In genomic region chr7:148262721-148263229, GRCh38 we compare ENCODE assay signal across 2 cellular contexts.
A peak's percentile ranks its signal among the peaks of the same experiment; 100 is the strongest.
TF ChIP-seq lines count a peak whose summit lies in the region.

No MANE protein-coding gene starts in this region.

TF ChIP-seq in HCT116, 20 proteins besides CTCF, POLR2A, EP300 and RAD21 (continued from another document):
- TF ChIP-seq MAX (IDR thresholded peaks at IDR 0.05) (no peak), ZFX (IDR thresholded peaks at IDR 0.05) (no peak), SIN3A (IDR thresholded peaks at IDR 0.05; ENCODE audit: low read depth) (no peak), EZH2 (IDR thresholded peaks at IDR 0.05) (no peak)
- TF ChIP-seq, protein P1, sequence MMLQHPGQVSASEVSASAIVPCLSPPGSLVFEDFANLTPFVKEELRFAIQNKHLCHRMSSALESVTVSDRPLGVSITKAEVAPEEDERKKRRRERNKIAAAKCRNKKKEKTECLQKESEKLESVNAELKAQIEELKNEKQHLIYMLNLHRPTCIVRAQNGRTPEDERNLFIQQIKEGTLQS (IDR thresholded peaks at IDR 0.05) = no peak

TF ChIP-seq in GM12878, 131 proteins besides CTCF, POLR2A, EP300 and RAD21 (continued from another document):
- TF ChIP-seq BHLHE40 (IDR thresholded peaks at IDR 0.05; ENCODE audit: borderline replicate concordance in 1 of 2, low read depth in 2 of 2, low read length in 1 of 2) (peak; percentile 16 to 30; a peak in 1 of 4 replicates), RUNX3 (IDR thresholded peaks at IDR 0.05; ENCODE audit: low read length) (no peak), LARP7 (IDR thresholded peaks at IDR 0.05) (no peak), ZNF622 (IDR thresholded peaks at IDR 0.05) (no peak), RAD51 (IDR thresholded peaks at IDR 0.05) (0 out of 2 replicates have a peak, but pooled peaks have one; percentile 25), SUPT20H (IDR thresholded peaks at IDR 0.05; ENCODE audit: borderline replicate concordance, control insufficient read depth, low read depth, low read length) (no peak), SMC3 (IDR thresholded peaks at IDR 0.05; ENCODE audit: borderline replicate concordance, low read length) (peak; percentile 51; the same call in 1 of the 2 replicates), CREM (IDR thresholded peaks at IDR 0.05; ENCODE audit: low read depth) (no peak), ZNF384 (IDR thresholded peaks at IDR 0.05; ENCODE audit: borderline replicate concordance, low read depth, low read length) (no peak), NRF1 (conservative IDR thresholded peaks at IDR 0.05; ENCODE audit: low read depth, low read length) (no peak), PAX5 (IDR thresholded peaks at IDR 0.05; ENCODE audit: borderline replicate concordance, low read depth, low read length) (no peak), ZNF592 (IDR thresholded peaks at IDR 0.05) (no peak), ZNF217 (IDR thresholded peaks at IDR 0.05) (no peak), ZZZ3 (IDR thresholded peaks at IDR 0.05; ENCODE audit: control insufficient read depth, insufficient read length, low read depth) (no peak)
- TF ChIP-seq, protein P2, sequence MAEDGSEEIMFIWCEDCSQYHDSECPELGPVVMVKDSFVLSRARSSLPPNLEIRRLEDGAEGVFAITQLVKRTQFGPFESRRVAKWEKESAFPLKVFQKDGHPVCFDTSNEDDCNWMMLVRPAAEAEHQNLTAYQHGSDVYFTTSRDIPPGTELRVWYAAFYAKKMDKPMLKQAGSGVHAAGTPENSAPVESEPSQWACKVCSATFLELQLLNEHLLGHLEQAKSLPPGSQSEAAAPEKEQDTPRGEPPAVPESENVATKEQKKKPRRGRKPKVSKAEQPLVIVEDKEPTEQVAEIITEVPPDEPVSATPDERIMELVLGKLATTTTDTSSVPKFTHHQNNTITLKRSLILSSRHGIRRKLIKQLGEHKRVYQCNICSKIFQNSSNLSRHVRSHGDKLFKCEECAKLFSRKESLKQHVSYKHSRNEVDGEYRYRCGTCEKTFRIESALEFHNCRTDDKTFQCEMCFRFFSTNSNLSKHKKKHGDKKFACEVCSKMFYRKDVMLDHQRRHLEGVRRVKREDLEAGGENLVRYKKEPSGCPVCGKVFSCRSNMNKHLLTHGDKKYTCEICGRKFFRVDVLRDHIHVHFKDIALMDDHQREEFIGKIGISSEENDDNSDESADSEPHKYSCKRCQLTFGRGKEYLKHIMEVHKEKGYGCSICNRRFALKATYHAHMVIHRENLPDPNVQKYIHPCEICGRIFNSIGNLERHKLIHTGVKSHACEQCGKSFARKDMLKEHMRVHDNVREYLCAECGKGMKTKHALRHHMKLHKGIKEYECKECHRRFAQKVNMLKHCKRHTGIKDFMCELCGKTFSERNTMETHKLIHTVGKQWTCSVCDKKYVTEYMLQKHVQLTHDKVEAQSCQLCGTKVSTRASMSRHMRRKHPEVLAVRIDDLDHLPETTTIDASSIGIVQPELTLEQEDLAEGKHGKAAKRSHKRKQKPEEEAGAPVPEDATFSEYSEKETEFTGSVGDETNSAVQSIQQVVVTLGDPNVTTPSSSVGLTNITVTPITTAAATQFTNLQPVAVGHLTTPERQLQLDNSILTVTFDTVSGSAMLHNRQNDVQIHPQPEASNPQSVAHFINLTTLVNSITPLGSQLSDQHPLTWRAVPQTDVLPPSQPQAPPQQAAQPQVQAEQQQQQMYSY (CRISPR knock-in tag; IDR thresholded peaks at IDR 0.05) = no peak
